In the genomic region with DNA sequence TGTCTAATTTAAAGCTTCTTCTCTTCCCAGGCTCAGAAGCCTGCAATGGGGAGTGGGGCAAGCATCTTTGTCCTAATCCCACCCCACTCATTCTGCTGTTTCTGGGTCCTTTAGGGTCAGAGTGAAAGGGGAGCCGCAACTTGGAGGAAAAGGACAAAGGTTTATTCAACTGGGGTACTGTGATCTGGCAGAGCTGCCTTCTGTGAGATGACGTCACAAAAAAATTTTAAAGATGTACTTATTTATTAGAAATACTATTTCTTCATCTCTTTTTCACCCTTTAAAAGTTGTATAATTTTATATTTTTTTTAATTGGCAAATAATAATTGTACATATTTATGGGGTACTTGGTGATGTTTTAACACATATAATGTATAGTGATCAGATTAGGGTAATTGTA, we compare ENCODE assay signal across 11 cellular contexts.
"Had no signal": no experiment of that assay in that cellular context is flagged by ENCODE, and none has a peak within 500 bp of the region (broad histone marks: within the 10 kb centered on the region; RNA-seq: fewer than 3 reads in every experiment).

No MANE protein-coding gene starts in this region.

- DNase-seq: GM23248, GOT3, H7, H9, HCEC 1CT, HFFc6 had no signal

- H3K9me3 ChIP-seq: HAP-1 had no signal

- H3K9ac ChIP-seq: GM23248 had no signal

- H3K4me1 ChIP-seq: HAP-1 had no signal

- H3K4me3 Mint-ChIP-seq: GM23338, H9, HFFc6 had no signal

- H3K4me3 ChIP-seq: GM23248, GM23338, HAP-1 had no signal

- H3K27ac ChIP-seq: GM23248 had no signal

- H3K9me3 Mint-ChIP-seq: GM23338, H9 had no signal

- H3K36me3 ChIP-seq: HAP-1 had no signal

- ATAC-seq: GM23338, HCT116 had no signal

- H3K27ac Mint-ChIP-seq: GM23338, HFFc6 had no signal

- H2AFZ ChIP-seq: GM23248, GM23338 had no signal

- FAIRE-seq: H1, H54 had no signal

- H3K4me2 ChIP-seq: GM23338 had no signal
